7 cellular contexts compared by ENCODE assay signal in the genomic region with DNA sequence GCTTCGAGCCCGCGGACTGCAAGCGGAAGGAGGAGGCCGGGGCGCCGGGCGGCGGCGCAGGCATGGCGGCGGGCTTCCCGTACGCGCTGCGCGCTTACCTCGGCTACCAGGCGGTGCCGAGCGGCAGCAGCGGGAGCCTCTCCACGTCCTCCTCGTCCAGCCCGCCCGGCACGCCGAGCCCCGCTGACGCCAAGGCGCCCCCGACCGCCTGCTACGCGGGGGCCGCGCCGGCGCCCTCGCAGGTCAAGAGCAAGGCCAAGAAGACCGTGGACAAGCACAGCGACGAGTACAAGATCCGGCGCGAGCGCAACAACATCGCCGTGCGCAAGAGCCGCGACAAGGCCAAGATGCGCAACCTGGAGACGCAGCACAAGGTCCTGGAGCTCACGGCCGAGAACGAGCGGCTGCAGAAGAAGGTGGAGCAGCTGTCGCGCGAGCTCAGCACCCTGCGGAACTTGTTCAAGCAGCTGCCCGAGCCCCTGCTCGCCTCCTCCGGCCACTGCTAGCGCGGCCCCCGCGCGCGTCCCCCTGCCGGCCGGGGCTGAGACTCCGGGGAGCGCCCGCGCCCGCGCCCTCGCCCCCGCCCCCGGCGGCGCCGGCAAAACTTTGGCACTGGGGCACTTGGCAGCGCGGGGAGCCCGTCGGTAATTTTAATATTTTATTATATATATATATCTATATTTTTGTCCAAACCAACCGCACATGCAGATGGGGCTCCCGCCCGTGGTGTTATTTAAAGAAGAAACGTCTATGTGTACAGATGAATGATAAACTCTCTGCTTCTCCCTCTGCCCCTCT. TPM values are rescaled to one million over a fixed set of nuclear protein-coding genes. Genes with fewer than 3 reads are reported as not detected.
DNase-seq lines count a peak whose midpoint lies in the region; ATAC-seq and TF ChIP-seq lines count a peak whose summit lies in the region.

No MANE protein-coding gene starts in this region.

- 0 to 1% methylated on average over 28 to 65 of the region's 93 CpGs for WGBS in testis, 2 donors

- no peaks in the 10 kb centered on the region for H3K9me3 ChIP-seq in testis

- H3K4me1 ChIP-seq in testis, result peaks cover 16% of the 10 kb centered on the region

- no peaks in the 10 kb centered on the region for H3K36me3 ChIP-seq in testis (ENCODE audit: low read depth, missing control alignments)

- peak overlapping the region; percentile 94 for H3K4me3 Mint-ChIP-seq in natural killer cell

- TF ChIP-seq POLR2A in erythroblast (IDR thresholded peaks at IDR 0.05; ENCODE audit: low read length) (peak; percentile 52), testis (IDR thresholded peaks at IDR 0.05) (no peak)

- H3K27me3 Mint-ChIP-seq in natural killer cell (ENCODE audit: low read depth in 2 of 2), result no peaks in the 10 kb centered on the region

- peak overlapping the region; percentile 88 to 94 for H3K27ac Mint-ChIP-seq in natural killer cell

- DNase-seq in NCI-H526 treated with DMSO at 0.1 percent for 48 hours (lab: John Stamatoyannopoulos, UW), result peak; percentile 79
- DNase-seq in activated CD8-positive, alpha-beta memory T cell treated with anti-CD3 and anti-CD28 coated beads, Interleukin-2, amount 50 U/mL, for 48 hours, result peak; percentile 89
- peak; percentile 85 to 92 for DNase-seq in erythroblast (lab: John Stamatoyannopoulos, UW)
- DNase-seq in natural killer cell, result peak; percentile 61
- DNase-seq in testis, result peak; percentile 66

- ATAC-seq in HG02678 (IDR thresholded peaks at IDR 0.05; ENCODE audit: unreplicated experiment) (peak; percentile 28), natural killer cell (peak; percentile 49 to 51 (median 49))

- intact Hi-C loops in natural killer cell (cut with micrococcal nuclease), result loop anchor here (2.0 kb wide), 1 partner anchor 195 kb away; no protein-coding TSS in a partner anchor
- intact Hi-C loops in testis (cut with DNase I; ENCODE audit: low total_unique reads), result loop anchor here (2.0 to 10.0 kb wide), 2 partner anchors 117 to 183 kb away; no protein-coding TSS in a partner anchor

- no peaks in the 10 kb centered on the region for H3K9me3 Mint-ChIP-seq in natural killer cell

- peak overlapping the region; percentile 66 for H3K4me3 ChIP-seq in GM12875 (ENCODE audit: low read depth, low read length)
- H3K4me3 ChIP-seq in testis, result peak overlapping the region; percentile 91 to 92

- H3K4me1 Mint-ChIP-seq in natural killer cell, result peaks cover 23 to 26% of the 10 kb centered on the region in 2 donors

- H3K27me3 ChIP-seq in testis, result no peaks in the 10 kb centered on the region

- H3K27ac ChIP-seq in testis, result peak overlapping the region; percentile 96 to 98

- no peaks in the 10 kb centered on the region for H3K36me3 Mint-ChIP-seq in natural killer cell

- TF ChIP-seq CTCF in GM12875 (IDR thresholded peaks at IDR 0.05; ENCODE audit: borderline replicate concordance, insufficient read depth, low read depth, low read length), result peak; percentile 51; the same call in 1 of the 2 replicates
- TF ChIP-seq CTCF in natural killer cell (IDR thresholded peaks at IDR 0.05), result peak; percentile 54
- peak in 2 of 3 experiments; percentile 38 to 44 for TF ChIP-seq CTCF in testis (IDR thresholded peaks at IDR 0.05)

RNA-seq across cellular contexts. Expression of a gene that starts 1.1 kb away (rescaled TPM):
- total RNA-seq in natural killer cell, result 10 to 100 TPM; 32.1 to 79.8 (median 68.2) TPM
- 10 to 100 TPM; 25.9 to 40.0 TPM for total RNA-seq in testis
- 11.3 TPM for polyA plus RNA-seq in testis (ENCODE audit: insufficient read depth, low read depth, low replicate concordance)

RNA-seq across cellular contexts. Expression of a gene that starts 38.2 kb away (rescaled TPM):
- total RNA-seq in natural killer cell (10 to 100 TPM; 27.4 to 32.8 (median 31.5) TPM), testis (10 to 100 TPM; 40.1 to 45.5 TPM)
- 39.3 TPM for polyA plus RNA-seq in testis (ENCODE audit: insufficient read depth, low read depth, low replicate concordance)

Comparison
In these comparisons a context has a peak if more than half of its experiments do, and no peak if none do; other contexts are left out.
1. Peak in every context shown above with its lines: DNase-seq, ATAC-seq, H3K4me3 ChIP-seq and H3K27ac ChIP-seq.